Comparison of ENCODE assay signal across 29 cellular contexts in genomic region chrX:151737494-151737893, GRCh38. TPM values are rescaled to one million over a fixed set of nuclear protein-coding genes. Genes with fewer than 3 reads are reported as not detected.
"Had no signal": no experiment of that assay in that cellular context is flagged by ENCODE, and none has a peak within 500 bp of the region (broad histone marks: within the 10 kb centered on the region; RNA-seq: fewer than 3 reads in every experiment).

No MANE protein-coding gene starts in this region.

- H3K27ac ChIP-seq: epithelial cell of prostate, esophagus squamous epithelium, gastrocnemius medialis, heart right ventricle, left lung, lower lobe of right lung had no signal

- H3K4me1 Mint-ChIP-seq: endodermal cell had no signal

- H3K4me1 ChIP-seq: esophagus squamous epithelium, gastrocnemius medialis, heart right ventricle, left lung, lower lobe of right lung had no signal

- H3K27me3 ChIP-seq: esophagus squamous epithelium, gastrocnemius medialis, left lung had no signal

- H3K27ac Mint-ChIP-seq: dendritic cell treated with granulocyte-macrophage colony-stimulating factor and Interleukin-4, amounts not matched to agents 40 ng/mL and 50 ng/mL, for 4 days; effector memory CD8-positive, alpha-beta T cell; endodermal cell had no signal

- H3K9me3 ChIP-seq: esophagus squamous epithelium, gastrocnemius medialis, heart right ventricle, left lung, lower lobe of right lung had no signal

- H3K36me3 ChIP-seq: esophagus squamous epithelium, gastrocnemius medialis, heart right ventricle, left lung, lower lobe of right lung had no signal

- H3K9me3 Mint-ChIP-seq: dendritic cell treated with granulocyte-macrophage colony-stimulating factor and Interleukin-4, amounts not matched to agents 40 ng/mL and 50 ng/mL, for 4 days; effector memory CD8-positive, alpha-beta T cell had no signal

- DNase-seq: cortex of kidney; effector CD8-positive, alpha-beta T cell; effector memory CD8-positive, alpha-beta T cell; endodermal cell; erythroblast; esophagus squamous epithelium; foreskin fibroblast; foreskin melanocyte; gastrocnemius medialis; glutamatergic neuron; heart right ventricle; hippocampal formation; left cardiac atrium; left lung; left ventricle myocardium superior; lower lobe of right lung; mesenchymal stem cell; midbrain had no signal

- H3K4me3 Mint-ChIP-seq: dendritic cell treated with granulocyte-macrophage colony-stimulating factor and Interleukin-4, amounts not matched to agents 40 ng/mL and 50 ng/mL, for 4 days; effector memory CD8-positive, alpha-beta T cell; endodermal cell had no signal

- H3K4me3 ChIP-seq: esophagus squamous epithelium, gastrocnemius medialis, heart right ventricle, left lung, lower lobe of right lung had no signal

- ATAC-seq: effector memory CD8-positive, alpha-beta T cell; esophagus mucosa; gastrocnemius medialis; heart right ventricle; left cardiac atrium; left lung; left ventricle myocardium superior; lower lobe of right lung had no signal

RNA-seq across cellular contexts. Expression of gene CNGA2, which starts 2.9 kb away (rescaled TPM):
- total RNA-seq: dermis microvascular lymphatic vessel endothelial cell, endodermal cell, esophagus mucosa, esophagus squamous epithelium, gastrocnemius medialis, glomerular endothelial cell, heart right ventricle, kidney epithelial cell, left cardiac atrium, left lung, left ventricle myocardium superior, lower leg skin, lower lobe of right lung, lung microvascular endothelial cell, mononuclear cell, mucosa of gallbladder had no signal
- polyA plus RNA-seq: heart right ventricle, keratinocyte had no signal

RNA-seq across cellular contexts. Expression of gene FATE1, which starts 21.7 kb away (rescaled TPM):
- total RNA-seq: dermis microvascular lymphatic vessel endothelial cell, endodermal cell, esophagus mucosa, esophagus squamous epithelium, gastrocnemius medialis, kidney epithelial cell, left cardiac atrium, left lung, left ventricle myocardium superior, lower lobe of right lung, lung microvascular endothelial cell, mononuclear cell had no signal
- polyA plus RNA-seq: keratinocyte had no signal

RNA-seq across cellular contexts. Expression of gene PRRG3, which starts 42.2 kb away (rescaled TPM):
- total RNA-seq: dermis microvascular lymphatic vessel endothelial cell, esophagus mucosa, lung microvascular endothelial cell, mononuclear cell had no signal
- polyA plus RNA-seq: keratinocyte had no signal
